In the genomic region with DNA sequence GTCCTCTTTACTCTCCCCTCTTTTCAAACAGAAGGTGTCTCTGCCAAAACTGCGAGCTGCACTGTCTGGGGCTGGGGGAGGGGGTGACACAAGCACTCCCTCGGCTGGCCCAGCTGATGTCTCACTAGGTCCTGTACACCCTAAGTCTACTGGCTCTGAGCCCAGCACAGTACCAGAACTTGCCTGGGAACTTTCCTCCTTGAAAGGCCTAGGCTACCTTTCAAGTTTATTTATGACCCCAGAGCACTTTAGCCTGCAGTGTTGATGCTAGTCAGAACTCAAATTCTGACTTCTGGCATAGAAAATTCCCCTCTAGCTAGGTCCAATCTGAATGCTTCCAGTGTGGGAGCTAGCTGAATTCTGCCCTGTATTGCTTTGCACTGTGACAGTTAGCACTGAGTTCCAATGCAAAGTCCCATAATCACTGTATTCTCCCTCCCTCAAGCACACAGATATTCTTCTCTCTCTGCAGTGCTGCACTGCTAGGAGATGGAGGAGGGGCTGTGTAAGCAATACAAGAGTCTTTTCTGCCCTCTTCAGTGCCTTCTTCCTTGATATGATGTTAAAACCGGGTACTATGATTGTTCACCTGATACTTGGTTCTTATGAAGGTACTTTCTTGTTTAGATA, we compare ENCODE assay signal across 9 cellular contexts. TPM values are rescaled to one million over a fixed set of nuclear protein-coding genes. Genes with fewer than 3 reads are reported as not detected.
A peak's percentile ranks its signal among the peaks of the same experiment; 100 is the strongest.
DNase-seq lines count a peak whose midpoint lies in the region; ATAC-seq and TF ChIP-seq lines count a peak whose summit lies in the region.
"Had no signal": no experiment of that assay in that cellular context is flagged by ENCODE, and none has a peak within 500 bp of the region (broad histone marks: within the 10 kb centered on the region; RNA-seq: fewer than 3 reads in every experiment).

No MANE protein-coding gene starts in this region.

- POLR2A ChIA-PET in IMR-90 (lab: Charles Lee; ENCODE audit: unreplicated experiment), result no interaction called here

- H4K91ac ChIP-seq in IMR-90 (ENCODE audit: insufficient read depth, low read depth, low read length), result peak overlapping the region; percentile 74

- H3K23ac ChIP-seq in IMR-90 (ENCODE audit: low read depth, low read length), result peak overlapping the region; percentile 49

- peak overlapping the region; percentile 9 to 76; a peak in 2 of 4 replicates for H4K8ac ChIP-seq in IMR-90 (ENCODE audit: low read depth in 2 of 2, low read length in 2 of 2)

- H3K4me2 ChIP-seq in IMR-90 (ENCODE audit: low read depth, low read length), result peak overlapping the region; percentile 42

- peak overlapping the region; percentile 89 for H3K4ac ChIP-seq in IMR-90 (ENCODE audit: low read depth, low read length)

- in situ Hi-C loops in IMR-90 (cut with MboI; ENCODE audit: low sequenced_read_pairs) (no loop called here), brain microvascular endothelial cell (cut with HindIII; ENCODE audit: low pct_ligation_motif_present, low sequenced_read_pairs) (no loop called here), transverse colon (cut with MboI; ENCODE audit: low pct_ligation_motif_present in 1 of 4, low pct_unique_long_range_greater_than_20kb in 1 of 4, low sequenced_read_pairs in 3 of 4) (no loop called here)

- no peaks in the 10 kb centered on the region for H4K20me1 ChIP-seq in IMR-90 (ENCODE audit: insufficient read depth, low read length)

- intact Hi-C loops in IMR-90 (cut with micrococcal nuclease) (no loop called here), transverse colon (cut with DNase I; ENCODE audit: low total_unique reads) (no loop called here), posterior cingulate gyrus (cut with DNase I) (no loop called here)

- peak overlapping the region; percentile 86 for H3K14ac ChIP-seq in IMR-90 (replicated peaks; ENCODE audit: low read depth, low read length)

- no peak for TF ChIP-seq EP300 in transverse colon (IDR thresholded peaks at IDR 0.05; ENCODE audit: low read depth)

- DNase-seq in IMR-90 (peak; percentile 55), brain microvascular endothelial cell (peak; percentile 24), lung (ENCODE audit: low spot score) (peak; percentile 63), transverse colon (peak; percentile 65), posterior cingulate gyrus (no peak)
- no peak for DNase-seq in activated CD8-positive, alpha-beta memory T cell treated with anti-CD3 and anti-CD28 coated beads, Interleukin-2, amount 50 U/mL, for 4 hours
- DNase-seq: activated naive CD8-positive, alpha-beta T cell treated with anti-CD3 and anti-CD28 coated beads for 36 hours; NCI-H1417 had no signal

- no peak overlapping the region for H3K4me3 ChIP-seq in IMR-90 (ENCODE audit: insufficient read depth, low read depth, low read length)
- H3K4me3 ChIP-seq in brain microvascular endothelial cell (ENCODE audit: low read depth, low read length), result no peak overlapping the region
- H3K4me3 ChIP-seq in lung, result no peak overlapping the region
- no peak overlapping the region for H3K4me3 ChIP-seq in transverse colon

- H2BK15ac ChIP-seq in IMR-90 (ENCODE audit: low read depth, low read length), result peak overlapping the region; percentile 91; the same call in 2 of the 3 replicates

- BruUV-seq in IMR-90 (replicated peaks; lab: Mats Ljungman, UMichigan), result no TSS peak

- peak overlapping the region; percentile 91 for H2BK120ac ChIP-seq in IMR-90 (ENCODE audit: low read depth, low read length)

- TF ChIP-seq CTCF in IMR-90 (conservative IDR thresholded peaks at IDR 0.05; ENCODE audit: low read depth, low read length) (no peak), brain microvascular endothelial cell (IDR thresholded peaks at IDR 0.05; ENCODE audit: low read depth, low read length, missing control alignments) (no peak), lung (IDR thresholded peaks at IDR 0.05; ENCODE audit: control extremely low read depth, extremely low read depth) (no peak), transverse colon (IDR thresholded peaks at IDR 0.05) (no peak)

- H2AK5ac ChIP-seq in IMR-90 (ENCODE audit: low read depth, low read length), result peak overlapping the region; percentile 80; the same call in 1 of the 2 replicates

- peak overlapping the region; percentile 78 for H2BK20ac ChIP-seq in IMR-90 (ENCODE audit: low read depth, low read length)

- H3K18ac ChIP-seq in IMR-90 (ENCODE audit: low read depth, low read length), result peak overlapping the region; percentile 74

- no peak for TF ChIP-seq RAD21 in IMR-90 (IDR thresholded peaks at IDR 0.05; ENCODE audit: low read length)

- peak overlapping the region; percentile 94 for H2BK5ac ChIP-seq in IMR-90 (ENCODE audit: low read depth, low read length, poor library complexity, severe bottlenecking)

- TF ChIP-seq POLR2A in IMR-90 (IDR thresholded peaks at IDR 0.05; ENCODE audit: low read depth, low read length), result no peak
- TF ChIP-seq POLR2A in transverse colon (IDR thresholded peaks at IDR 0.05), result no peak

- peaks cover 11% of the 10 kb centered on the region for H3K4me1 ChIP-seq in IMR-90 (ENCODE audit: control insufficient read depth, insufficient read depth, low read length)
- H3K4me1 ChIP-seq in lung (ENCODE audit: control insufficient read depth in 2 of 2, insufficient read depth in 2 of 2, low read length in 2 of 2), result peaks cover 0 to 4% of the 10 kb centered on the region in 2 donors
- H3K4me1 ChIP-seq in transverse colon, result peaks cover 10 to 48% (median 27%) of the 10 kb centered on the region in 4 donors

- no peaks in the 10 kb centered on the region for H3K36me3 ChIP-seq in IMR-90 (ENCODE audit: control insufficient read depth, insufficient read depth, low read length)
- no peaks in the 10 kb centered on the region for H3K36me3 ChIP-seq in brain microvascular endothelial cell (replicated peaks)
- no peaks in the 10 kb centered on the region for H3K36me3 ChIP-seq in lung (ENCODE audit: control insufficient read depth in 2 of 2, insufficient read depth in 2 of 2, low read length in 2 of 2)
- H3K36me3 ChIP-seq in transverse colon, result no peaks in the 10 kb centered on the region

- H4K5ac ChIP-seq in IMR-90 (ENCODE audit: low read depth, low read length), result peak overlapping the region; percentile 72

- peak overlapping the region; percentile 73 for H2AFZ ChIP-seq in IMR-90 (replicated peaks; ENCODE audit: low read length, poor library complexity)

- dilution Hi-C loops in IMR-90 (cut with HindIII; ENCODE audit: low sequenced_read_pairs, unreplicated experiment), result no loop called here

- H3K9me3 ChIP-seq in IMR-90 (ENCODE audit: control insufficient read depth, insufficient read depth, low read length), result no peaks in the 10 kb centered on the region
- no peaks in the 10 kb centered on the region for H3K9me3 ChIP-seq in lung (ENCODE audit: control insufficient read depth in 2 of 2, insufficient read depth in 1 of 2, low read length in 1 of 2)
- H3K9me3 ChIP-seq in transverse colon, result peaks cover 0 to 2% of the 10 kb centered on the region in 2 donors

- CTCF ChIA-PET in IMR-90 (lab: Yijun Ruan, JAX), result interaction anchor here (0.8 to 1.4 kb wide), 2 partner anchors 10 to 27 kb away, joined by 3 to 4 read pairs; no protein-coding TSS in a partner anchor

- H3K9me1 ChIP-seq in IMR-90 (ENCODE audit: insufficient read depth, low read length), result peaks cover 9% of the 10 kb centered on the region; the same call in 1 of the 2 replicates

- H3K27ac ChIP-seq in IMR-90 (ENCODE audit: insufficient read depth, low read length), result peak overlapping the region; percentile 75
- peak overlapping the region; percentile 78 for H3K27ac ChIP-seq in brain microvascular endothelial cell
- H3K27ac ChIP-seq in lung (ENCODE audit: low read depth in 1 of 2, low read length in 1 of 2), result peak overlapping the region; percentile 1 to 96
- peak overlapping the region; percentile 81 to 86 (median 84) for H3K27ac ChIP-seq in transverse colon

- no CpG with 5 or more reads among the region's 3 CpGs for WGBS in IMR-90 (ENCODE audit: extremely low coverage in 2 of 2, insufficient read length in 1 of 2), 2 experiments
- 39 to 71% methylated on average over 3 of the region's 3 CpGs for WGBS in lung, 2 donors
- WGBS in transverse colon (ENCODE audit: low coverage in 1 of 2), 2 donors, result 33 to 38% methylated on average over 1 to 3 of the region's 3 CpGs

- 0 out of 2 replicates have a peak overlapping the region, but pooled peaks have one; percentile 23 for H3K9ac ChIP-seq in IMR-90 (ENCODE audit: low read depth, low read length)

- H3K79me1 ChIP-seq in IMR-90 (ENCODE audit: low read depth in 1 of 2, low read length in 2 of 2), result peaks cover 10 to 12% of the 10 kb centered on the region in 2 experiments; a peak in 3 of 4 replicates

- peak overlapping the region; percentile 63 for H2AK9ac ChIP-seq in IMR-90 (replicated peaks; ENCODE audit: low read depth, low read length, poor library complexity)

- H3K27me3 ChIP-seq in IMR-90 (ENCODE audit: control insufficient read depth, insufficient read depth, low read length), result no peaks in the 10 kb centered on the region
- H3K27me3 ChIP-seq in brain microvascular endothelial cell (replicated peaks), result no peaks in the 10 kb centered on the region
- no peaks in the 10 kb centered on the region for H3K27me3 ChIP-seq in lung (ENCODE audit: control insufficient read depth, insufficient read depth)
- H3K27me3 ChIP-seq in transverse colon, result no peaks in the 10 kb centered on the region

- peak overlapping the region; percentile 24; the same call in 1 of the 2 replicates for H3K56ac ChIP-seq in IMR-90 (ENCODE audit: extremely low read depth, insufficient read depth, low read length)

- ATAC-seq in IMR-90 (ENCODE audit: low read depth) (peak; percentile 48), lung (ENCODE audit: insufficient read depth, low FRiP score) (peak; percentile 49), HG03196 (IDR thresholded peaks at IDR 0.05; ENCODE audit: unreplicated experiment) (no peak)

TF ChIP-seq in IMR-90, 13 proteins besides CTCF, POLR2A, EP300 and RAD21 (continues in another document):
- TF ChIP-seq, protein P1, sequence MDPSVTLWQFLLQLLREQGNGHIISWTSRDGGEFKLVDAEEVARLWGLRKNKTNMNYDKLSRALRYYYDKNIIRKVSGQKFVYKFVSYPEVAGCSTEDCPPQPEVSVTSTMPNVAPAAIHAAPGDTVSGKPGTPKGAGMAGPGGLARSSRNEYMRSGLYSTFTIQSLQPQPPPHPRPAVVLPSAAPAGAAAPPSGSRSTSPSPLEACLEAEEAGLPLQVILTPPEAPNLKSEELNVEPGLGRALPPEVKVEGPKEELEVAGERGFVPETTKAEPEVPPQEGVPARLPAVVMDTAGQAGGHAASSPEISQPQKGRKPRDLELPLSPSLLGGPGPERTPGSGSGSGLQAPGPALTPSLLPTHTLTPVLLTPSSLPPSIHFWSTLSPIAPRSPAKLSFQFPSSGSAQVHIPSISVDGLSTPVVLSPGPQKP (IDR thresholded peaks at IDR 0.05; ENCODE audit: borderline replicate concordance, low read depth, low read length), result no peak
- TF ChIP-seq CHD1 (IDR thresholded peaks at IDR 0.05; ENCODE audit: low read depth, low read length) (no peak), MXI1 (IDR thresholded peaks at IDR 0.05; ENCODE audit: borderline replicate concordance, low read depth, low read length) (no peak)

RNA-seq across cellular contexts. Expression of a gene that starts 10.5 kb away (rescaled TPM):
- 6.1 and 7.2 TPM in 2 replicates for total RNA-seq in IMR-90 (2012; rRNA removed)
- 8.7 and 10.6 TPM in 2 replicates for polyA plus RNA-seq in IMR-90 (2012; rRNA removed)
- 8.5 and 11.1 TPM in 2 replicates for polyA plus RNA-seq in IMR-90 (2012; cell fraction: cytosol; rRNA removed)
- 9.1 and 21.8 TPM in 2 replicates for polyA plus RNA-seq in IMR-90 (2012; cell fraction: nucleus; rRNA removed; ENCODE audit: low replicate concordance)
- total RNA-seq in lung, result 100 to 1,000 TPM in 1 of 2 donors, 10 to 100 TPM in 1; 27.0 to 104 TPM
- polyA plus RNA-seq in lung, result 10 to 100 TPM; 24.9 to 33.2 TPM
- 10 to 100 TPM; 19.1 to 50.0 (median 34.5) TPM for total RNA-seq in transverse colon
- total RNA-seq: activated naive CD8-positive, alpha-beta T cell treated with anti-CD3 and anti-CD28 coated beads for 36 hours had no signal

Comparison
In these comparisons a context has a peak if more than half of its experiments do, and no peak if none do; other contexts are left out.
1. DNase-seq: peak in IMR-90 (single experiment), brain microvascular endothelial cell (single experiment), lung (single experiment) and transverse colon (single experiment); none in posterior cingulate gyrus (0 of 10) and activated CD8-positive, alpha-beta memory T cell treated with anti-CD3 and anti-CD28 coated beads, Interleukin-2, amount 50 U/mL, for 4 hours (single experiment).
2. Peak in every context shown above with its lines, with median percentiles within 50 percentile points of each other: H3K27ac ChIP-seq.